ENCODE assay signal across 1 cellular context in the genomic region with DNA sequence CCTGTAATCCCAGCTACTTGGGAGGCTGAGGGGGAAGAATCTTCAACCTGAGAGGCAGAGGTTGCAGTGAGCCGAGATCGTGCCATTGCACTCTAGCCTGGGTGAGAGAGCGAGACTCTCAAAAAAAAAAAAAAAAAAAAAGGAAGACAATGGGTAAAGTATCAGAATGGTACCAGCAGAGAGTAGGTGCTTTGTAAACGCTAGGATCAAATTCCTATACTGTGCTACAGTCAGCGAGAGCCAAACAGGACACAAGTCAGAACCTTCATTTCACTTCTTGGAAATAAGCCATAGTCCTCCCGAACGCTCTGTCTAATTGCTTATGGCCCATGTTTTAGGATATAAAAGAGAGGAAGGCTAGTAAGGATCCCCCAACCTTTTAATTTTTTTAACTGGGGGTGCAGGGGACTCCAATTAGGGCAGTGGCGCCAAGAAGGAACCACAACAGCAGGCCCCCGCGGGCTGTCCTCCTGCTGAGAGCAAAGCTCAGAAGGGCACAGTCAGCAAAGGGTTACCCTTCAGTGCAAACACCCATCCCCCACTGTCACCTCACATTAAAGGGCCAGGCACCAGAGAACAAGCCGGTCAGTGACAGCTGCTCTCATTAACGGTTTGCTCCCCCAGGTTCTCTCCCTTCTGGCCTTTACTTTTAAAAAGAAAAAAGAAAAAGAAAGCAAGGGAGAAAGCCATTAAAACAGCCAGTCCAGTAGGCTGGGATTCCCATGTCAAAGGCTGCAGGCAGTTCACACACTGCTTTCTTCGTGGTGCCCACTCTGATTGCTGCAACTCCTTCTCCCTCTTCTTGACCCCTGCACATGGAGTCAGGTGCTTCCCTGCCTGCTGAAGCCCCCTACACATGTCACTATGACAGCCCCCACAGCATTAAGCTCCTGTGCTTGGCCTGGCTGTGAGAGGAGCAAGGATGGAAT.
TF ChIP-seq lines count a peak whose summit lies in the region.

No MANE protein-coding gene starts in this region.

TF ChIP-seq in WTC11, 78 proteins besides CTCF, POLR2A, EP300 and RAD21:
- TF ChIP-seq, protein P1, sequence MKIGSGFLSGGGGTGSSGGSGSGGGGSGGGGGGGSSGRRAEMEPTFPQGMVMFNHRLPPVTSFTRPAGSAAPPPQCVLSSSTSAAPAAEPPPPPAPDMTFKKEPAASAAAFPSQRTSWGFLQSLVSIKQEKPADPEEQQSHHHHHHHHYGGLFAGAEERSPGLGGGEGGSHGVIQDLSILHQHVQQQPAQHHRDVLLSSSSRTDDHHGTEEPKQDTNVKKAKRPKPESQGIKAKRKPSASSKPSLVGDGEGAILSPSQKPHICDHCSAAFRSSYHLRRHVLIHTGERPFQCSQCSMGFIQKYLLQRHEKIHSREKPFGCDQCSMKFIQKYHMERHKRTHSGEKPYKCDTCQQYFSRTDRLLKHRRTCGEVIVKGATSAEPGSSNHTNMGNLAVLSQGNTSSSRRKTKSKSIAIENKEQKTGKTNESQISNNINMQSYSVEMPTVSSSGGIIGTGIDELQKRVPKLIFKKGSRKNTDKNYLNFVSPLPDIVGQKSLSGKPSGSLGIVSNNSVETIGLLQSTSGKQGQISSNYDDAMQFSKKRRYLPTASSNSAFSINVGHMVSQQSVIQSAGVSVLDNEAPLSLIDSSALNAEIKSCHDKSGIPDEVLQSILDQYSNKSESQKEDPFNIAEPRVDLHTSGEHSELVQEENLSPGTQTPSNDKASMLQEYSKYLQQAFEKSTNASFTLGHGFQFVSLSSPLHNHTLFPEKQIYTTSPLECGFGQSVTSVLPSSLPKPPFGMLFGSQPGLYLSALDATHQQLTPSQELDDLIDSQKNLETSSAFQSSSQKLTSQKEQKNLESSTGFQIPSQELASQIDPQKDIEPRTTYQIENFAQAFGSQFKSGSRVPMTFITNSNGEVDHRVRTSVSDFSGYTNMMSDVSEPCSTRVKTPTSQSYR (CRISPR knock-in tag; IDR thresholded peaks at IDR 0.05) = 0 out of 2 replicates have a peak, but pooled peaks have one; percentile 54
- TF ChIP-seq, protein P2, sequence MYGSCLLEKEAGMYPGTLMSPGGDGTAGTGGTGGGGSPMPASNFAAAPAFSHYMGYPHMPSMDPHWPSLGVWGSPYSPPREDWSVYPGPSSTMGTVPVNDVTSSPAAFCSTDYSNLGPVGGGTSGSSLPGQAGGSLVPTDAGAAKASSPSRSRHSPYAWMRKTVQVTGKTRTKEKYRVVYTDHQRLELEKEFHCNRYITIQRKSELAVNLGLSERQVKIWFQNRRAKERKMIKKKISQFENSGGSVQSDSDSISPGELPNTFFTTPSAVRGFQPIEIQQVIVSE (CRISPR knock-in tag; IDR thresholded peaks at IDR 0.05; ENCODE audit: borderline replicate concordance) = no peak
